In the genomic region with DNA sequence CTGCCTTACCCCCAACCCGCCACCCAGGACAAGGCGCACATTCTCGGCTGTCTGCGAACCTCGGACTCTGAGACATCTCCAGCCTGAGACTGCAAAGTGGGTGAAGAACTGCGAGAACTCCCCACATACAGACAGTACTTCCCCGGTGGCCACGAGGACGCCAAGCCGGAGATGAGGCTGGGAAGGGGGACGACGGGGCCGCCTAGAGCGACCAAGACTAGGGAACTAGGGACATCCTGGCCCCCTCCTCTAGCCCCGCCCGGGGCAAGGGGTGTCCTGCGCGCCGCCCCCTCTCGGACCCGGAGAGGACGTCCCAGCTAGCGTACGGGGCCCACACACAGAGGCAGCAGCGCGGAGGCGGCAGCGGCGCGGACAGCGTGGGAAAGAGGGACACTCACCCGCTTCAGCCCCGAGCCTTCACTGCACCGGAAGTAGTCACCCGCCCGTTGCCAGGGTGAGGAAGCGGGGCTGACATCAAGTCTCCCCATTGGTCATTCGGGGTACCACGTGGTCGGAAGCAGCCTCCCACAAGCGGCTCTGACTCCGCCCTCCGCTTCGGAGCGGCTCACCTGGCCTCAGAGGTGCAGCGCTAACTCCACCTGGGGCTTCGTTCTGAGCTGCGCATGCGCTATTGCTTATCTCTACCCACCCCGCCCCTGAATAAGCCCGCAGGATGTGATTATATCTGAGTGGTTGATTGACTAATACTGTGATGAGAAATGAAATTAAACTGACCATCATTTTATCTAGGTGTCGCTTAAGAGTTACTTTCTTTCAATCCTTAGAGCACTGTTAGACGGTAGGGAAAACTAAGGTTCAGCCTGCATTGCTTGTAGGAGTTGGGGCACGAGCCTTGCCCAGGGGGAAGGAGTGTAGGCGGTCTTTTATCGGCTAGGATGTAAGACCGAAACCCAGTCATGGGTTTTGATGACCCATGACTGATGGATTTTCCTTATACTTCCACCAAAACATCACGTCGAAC, we compare ENCODE assay signal across 1 cellular context.
TF ChIP-seq lines count a peak whose summit lies in the region.

A gene with protein sequence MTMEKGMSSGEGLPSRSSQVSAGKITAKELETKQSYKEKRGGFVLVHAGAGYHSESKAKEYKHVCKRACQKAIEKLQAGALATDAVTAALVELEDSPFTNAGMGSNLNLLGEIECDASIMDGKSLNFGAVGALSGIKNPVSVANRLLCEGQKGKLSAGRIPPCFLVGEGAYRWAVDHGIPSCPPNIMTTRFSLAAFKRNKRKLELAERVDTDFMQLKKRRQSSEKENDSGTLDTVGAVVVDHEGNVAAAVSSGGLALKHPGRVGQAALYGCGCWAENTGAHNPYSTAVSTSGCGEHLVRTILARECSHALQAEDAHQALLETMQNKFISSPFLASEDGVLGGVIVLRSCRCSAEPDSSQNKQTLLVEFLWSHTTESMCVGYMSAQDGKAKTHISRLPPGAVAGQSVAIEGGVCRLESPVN (minus strand): TSS at position 437 of the 982 bp plus-strand sequence. CDS start 8,854 bp downstream, outside the sequence.

TF ChIP-seq in SK-N-SH, 30 proteins besides CTCF, POLR2A, EP300 and RAD21 (continued from another document):
- TF ChIP-seq, protein P1, sequence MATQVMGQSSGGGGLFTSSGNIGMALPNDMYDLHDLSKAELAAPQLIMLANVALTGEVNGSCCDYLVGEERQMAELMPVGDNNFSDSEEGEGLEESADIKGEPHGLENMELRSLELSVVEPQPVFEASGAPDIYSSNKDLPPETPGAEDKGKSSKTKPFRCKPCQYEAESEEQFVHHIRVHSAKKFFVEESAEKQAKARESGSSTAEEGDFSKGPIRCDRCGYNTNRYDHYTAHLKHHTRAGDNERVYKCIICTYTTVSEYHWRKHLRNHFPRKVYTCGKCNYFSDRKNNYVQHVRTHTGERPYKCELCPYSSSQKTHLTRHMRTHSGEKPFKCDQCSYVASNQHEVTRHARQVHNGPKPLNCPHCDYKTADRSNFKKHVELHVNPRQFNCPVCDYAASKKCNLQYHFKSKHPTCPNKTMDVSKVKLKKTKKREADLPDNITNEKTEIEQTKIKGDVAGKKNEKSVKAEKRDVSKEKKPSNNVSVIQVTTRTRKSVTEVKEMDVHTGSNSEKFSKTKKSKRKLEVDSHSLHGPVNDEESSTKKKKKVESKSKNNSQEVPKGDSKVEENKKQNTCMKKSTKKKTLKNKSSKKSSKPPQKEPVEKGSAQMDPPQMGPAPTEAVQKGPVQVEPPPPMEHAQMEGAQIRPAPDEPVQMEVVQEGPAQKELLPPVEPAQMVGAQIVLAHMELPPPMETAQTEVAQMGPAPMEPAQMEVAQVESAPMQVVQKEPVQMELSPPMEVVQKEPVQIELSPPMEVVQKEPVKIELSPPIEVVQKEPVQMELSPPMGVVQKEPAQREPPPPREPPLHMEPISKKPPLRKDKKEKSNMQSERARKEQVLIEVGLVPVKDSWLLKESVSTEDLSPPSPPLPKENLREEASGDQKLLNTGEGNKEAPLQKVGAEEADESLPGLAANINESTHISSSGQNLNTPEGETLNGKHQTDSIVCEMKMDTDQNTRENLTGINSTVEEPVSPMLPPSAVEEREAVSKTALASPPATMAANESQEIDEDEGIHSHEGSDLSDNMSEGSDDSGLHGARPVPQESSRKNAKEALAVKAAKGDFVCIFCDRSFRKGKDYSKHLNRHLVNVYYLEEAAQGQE (IDR thresholded peaks at IDR 0.05; ENCODE audit: low read depth, low read length): no peak
- TF ChIP-seq YY1 (IDR thresholded peaks at IDR 0.05; ENCODE audit: low read depth) (no peak), NRF1 (IDR thresholded peaks at IDR 0.05; ENCODE audit: low read depth, low read length) (peak; percentile 60), MXI1 (IDR thresholded peaks at IDR 0.05; ENCODE audit: low read depth, low read length) (peak; percentile 94), RXRA (IDR thresholded peaks at IDR 0.05; ENCODE audit: borderline replicate concordance, low read depth) (no peak), TAF1 (IDR thresholded peaks at IDR 0.05; ENCODE audit: borderline replicate concordance, low read depth, low read length) (peak; percentile 63), RFX5 (IDR thresholded peaks at IDR 0.05; ENCODE audit: low read length) (no peak), FOXJ3 (CRISPR knock-in tag; IDR thresholded peaks at IDR 0.05) (no peak), SIN3A (IDR thresholded peaks at IDR 0.05; ENCODE audit: borderline replicate concordance, low read depth, low read length) (0 out of 2 replicates have a peak, but pooled peaks have one; percentile 61), GATA2 (CRISPR knock-in tag; IDR thresholded peaks at IDR 0.05) (peak; percentile 58), POLR2AphosphoS5 (IDR thresholded peaks at IDR 0.05; ENCODE audit: low read depth, low read length) (peak; percentile 87; the same call in 1 of the 2 replicates), FOXM1 (IDR thresholded peaks at IDR 0.05; ENCODE audit: low read depth) (no peak), FOSL2 (IDR thresholded peaks at IDR 0.05; ENCODE audit: borderline replicate concordance, low read depth) (no peak), SMC3 (IDR thresholded peaks at IDR 0.05; ENCODE audit: low read depth, low read length) (no peak), GABPA (IDR thresholded peaks at IDR 0.05; ENCODE audit: low read depth) (peak; percentile 91), TEAD4 (IDR thresholded peaks at IDR 0.05; ENCODE audit: borderline replicate concordance, insufficient read depth) (no peak), EZH2phosphoT487 (IDR thresholded peaks at IDR 0.05; ENCODE audit: borderline replicate concordance, low read depth) (no peak), CHD2 (IDR thresholded peaks at IDR 0.05; ENCODE audit: low read length, partially characterized antibody) (peak; percentile 18), JUND (IDR thresholded peaks at IDR 0.05) (no peak), NFIC (IDR thresholded peaks at IDR 0.05; ENCODE audit: borderline replicate concordance) (no peak), ELF1 (IDR thresholded peaks at IDR 0.05) (peak; percentile 69)
- TF ChIP-seq, protein P2, sequence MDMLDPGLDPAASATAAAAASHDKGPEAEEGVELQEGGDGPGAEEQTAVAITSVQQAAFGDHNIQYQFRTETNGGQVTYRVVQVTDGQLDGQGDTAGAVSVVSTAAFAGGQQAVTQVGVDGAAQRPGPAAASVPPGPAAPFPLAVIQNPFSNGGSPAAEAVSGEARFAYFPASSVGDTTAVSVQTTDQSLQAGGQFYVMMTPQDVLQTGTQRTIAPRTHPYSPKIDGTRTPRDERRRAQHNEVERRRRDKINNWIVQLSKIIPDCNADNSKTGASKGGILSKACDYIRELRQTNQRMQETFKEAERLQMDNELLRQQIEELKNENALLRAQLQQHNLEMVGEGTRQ (IDR thresholded peaks at IDR 0.05; ENCODE audit: borderline replicate concordance, low read depth, low read length): peak; percentile 79
- TF ChIP-seq, protein P3, sequence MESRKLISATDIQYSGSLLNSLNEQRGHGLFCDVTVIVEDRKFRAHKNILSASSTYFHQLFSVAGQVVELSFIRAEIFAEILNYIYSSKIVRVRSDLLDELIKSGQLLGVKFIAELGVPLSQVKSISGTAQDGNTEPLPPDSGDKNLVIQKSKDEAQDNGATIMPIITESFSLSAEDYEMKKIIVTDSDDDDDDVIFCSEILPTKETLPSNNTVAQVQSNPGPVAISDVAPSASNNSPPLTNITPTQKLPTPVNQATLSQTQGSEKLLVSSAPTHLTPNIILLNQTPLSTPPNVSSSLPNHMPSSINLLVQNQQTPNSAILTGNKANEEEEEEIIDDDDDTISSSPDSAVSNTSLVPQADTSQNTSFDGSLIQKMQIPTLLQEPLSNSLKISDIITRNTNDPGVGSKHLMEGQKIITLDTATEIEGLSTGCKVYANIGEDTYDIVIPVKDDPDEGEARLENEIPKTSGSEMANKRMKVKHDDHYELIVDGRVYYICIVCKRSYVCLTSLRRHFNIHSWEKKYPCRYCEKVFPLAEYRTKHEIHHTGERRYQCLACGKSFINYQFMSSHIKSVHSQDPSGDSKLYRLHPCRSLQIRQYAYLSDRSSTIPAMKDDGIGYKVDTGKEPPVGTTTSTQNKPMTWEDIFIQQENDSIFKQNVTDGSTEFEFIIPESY (IDR thresholded peaks at IDR 0.05; ENCODE audit: borderline replicate concordance, low read depth): no peak
- TF ChIP-seq, protein P4, sequence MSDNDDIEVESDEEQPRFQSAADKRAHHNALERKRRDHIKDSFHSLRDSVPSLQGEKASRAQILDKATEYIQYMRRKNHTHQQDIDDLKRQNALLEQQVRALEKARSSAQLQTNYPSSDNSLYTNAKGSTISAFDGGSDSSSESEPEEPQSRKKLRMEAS (IDR thresholded peaks at IDR 0.05; ENCODE audit: low read depth): peak; percentile 54
- TF ChIP-seq, protein P5, sequence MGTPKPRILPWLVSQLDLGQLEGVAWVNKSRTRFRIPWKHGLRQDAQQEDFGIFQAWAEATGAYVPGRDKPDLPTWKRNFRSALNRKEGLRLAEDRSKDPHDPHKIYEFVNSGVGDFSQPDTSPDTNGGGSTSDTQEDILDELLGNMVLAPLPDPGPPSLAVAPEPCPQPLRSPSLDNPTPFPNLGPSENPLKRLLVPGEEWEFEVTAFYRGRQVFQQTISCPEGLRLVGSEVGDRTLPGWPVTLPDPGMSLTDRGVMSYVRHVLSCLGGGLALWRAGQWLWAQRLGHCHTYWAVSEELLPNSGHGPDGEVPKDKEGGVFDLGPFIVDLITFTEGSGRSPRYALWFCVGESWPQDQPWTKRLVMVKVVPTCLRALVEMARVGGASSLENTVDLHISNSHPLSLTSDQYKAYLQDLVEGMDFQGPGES (IDR thresholded peaks at IDR 0.05; ENCODE audit: low read depth, low read length): no peak
